ENCODE assay signal across 23 cellular contexts in genomic region chr15:80895965-80896364, GRCh38.
DNase-seq lines count a peak whose midpoint lies in the region; ATAC-seq and TF ChIP-seq lines count a peak whose summit lies in the region.
"Had no signal": no experiment of that assay in that cellular context is flagged by ENCODE, and none has a peak within 500 bp of the region (broad histone marks: within the 10 kb centered on the region; RNA-seq: fewer than 3 reads in every experiment).

No MANE protein-coding gene starts in this region.

- H3K4me3 ChIP-seq in HEK293 (ENCODE audit: low read depth, low read length) = no peak overlapping the region
- H3K4me3 ChIP-seq: BLaER1, GM12878 had no signal

- TF ChIP-seq CTCF in HEK293 (tag by site-specific recombination; IDR thresholded peaks at IDR 0.05) (no peak), WTC11 (IDR thresholded peaks at IDR 0.05) (no peak), osteocyte (IDR thresholded peaks at IDR 0.05) (no peak)

- H3K36me3 ChIP-seq in HEK293 (ENCODE audit: control insufficient read depth in 2 of 2, insufficient read depth in 1 of 2, low read length in 2 of 2) = no peaks in the 10 kb centered on the region
- H3K36me3 ChIP-seq: BE2C, BLaER1 had no signal

- H3K4me1 Mint-ChIP-seq in WTC11 (no peaks in the 10 kb centered on the region), osteocyte (ENCODE audit: unreplicated experiment) (peaks cover 49% of the 10 kb centered on the region)
- H3K4me1 Mint-ChIP-seq: CD4-positive, alpha-beta memory T cell; CD4-positive, CD25-positive, alpha-beta regulatory T cell; CD8-positive, alpha-beta memory T cell had no signal

- ATAC-seq in WTC11 (no peak), GM21723 (IDR thresholded peaks at IDR 0.05; ENCODE audit: unreplicated experiment) (no peak)
- ATAC-seq: GM12878 had no signal

- H3K9me3 Mint-ChIP-seq in WTC11 = peaks cover 18% of the 10 kb centered on the region
- no peaks in the 10 kb centered on the region for H3K9me3 Mint-ChIP-seq in osteocyte (ENCODE audit: unreplicated experiment)

- H3K36me3 Mint-ChIP-seq in WTC11 = peaks cover 17% of the 10 kb centered on the region
- peaks cover 78% of the 10 kb centered on the region for H3K36me3 Mint-ChIP-seq in osteocyte (ENCODE audit: unreplicated experiment)
- H3K36me3 Mint-ChIP-seq: CD14-positive monocyte had no signal

- POLR2A ChIA-PET in HEK293 (lab: Yijun Ruan, JAX) = no interaction called here
- POLR2A ChIA-PET in WTC11 (lab: Charles Lee) = no interaction called here

- DNase-seq in WTC11 (ENCODE audit: low spot score) (no peak), osteocyte (ENCODE audit: extremely low spot score, unreplicated experiment) (no peak), NCI-H1694 treated with DMSO at 0.1 percent for 48 hours (lab: John Stamatoyannopoulos, UW) (no peak)
- DNase-seq: 8988T; ACHN; BE2C; C1 segment of cervical spinal cord; CD4-positive, alpha-beta memory T cell; CD4-positive, CD25-positive, alpha-beta regulatory T cell; CD8-positive, alpha-beta memory T cell; COR-L47; DMS 273 treated with DMSO at 0.1 percent for 48 hours; DMS153; DMS53; DMS79; DND-41; EL; GDM1 had no signal

- H3K27ac ChIP-seq in HEK293 (ENCODE audit: extremely low read depth, low read depth, low read length) = no peak overlapping the region
- H3K27ac ChIP-seq: BLaER1 had no signal

- no peaks in the 10 kb centered on the region for H3K9me3 ChIP-seq in HEK293 (ENCODE audit: control insufficient read depth, insufficient read depth, low read depth, low read length)
- H3K9me3 ChIP-seq: BE2C had no signal

- CTCF ChIA-PET in HEK293 (lab: Yijun Ruan, JAX) = no interaction called here
- CTCF ChIA-PET in WTC11 (lab: Charles Lee) = no interaction called here

- no peak overlapping the region for H3K4me3 Mint-ChIP-seq in WTC11
- no peak overlapping the region for H3K4me3 Mint-ChIP-seq in osteocyte (ENCODE audit: unreplicated experiment)
- H3K4me3 Mint-ChIP-seq: CD14-positive monocyte; CD4-positive, alpha-beta memory T cell; CD4-positive, CD25-positive, alpha-beta regulatory T cell; CD8-positive, alpha-beta memory T cell had no signal

- H3K27ac Mint-ChIP-seq in WTC11 (no peak overlapping the region), osteocyte (ENCODE audit: unreplicated experiment) (peak overlapping the region; percentile 64)
- H3K27ac Mint-ChIP-seq: CD14-positive monocyte; CD4-positive, alpha-beta memory T cell; CD4-positive, CD25-positive, alpha-beta regulatory T cell; CD8-positive, alpha-beta memory T cell had no signal

- no peaks in the 10 kb centered on the region for H3K4me1 ChIP-seq in HEK293 (ENCODE audit: control insufficient read depth, insufficient read depth, low read length)
- H3K4me1 ChIP-seq: BE2C, BLaER1 had no signal

- no peaks in the 10 kb centered on the region for H3K27me3 Mint-ChIP-seq in WTC11 (ENCODE audit: low read depth)
- no peaks in the 10 kb centered on the region for H3K27me3 Mint-ChIP-seq in osteocyte (ENCODE audit: unreplicated experiment)
- H3K27me3 Mint-ChIP-seq: CD4-positive, alpha-beta memory T cell; CD4-positive, CD25-positive, alpha-beta regulatory T cell; CD8-positive, alpha-beta memory T cell had no signal

TF ChIP-seq in HEK293, 187 proteins besides CTCF, POLR2A, EP300 and RAD21:
- TF ChIP-seq ZNF433 (tag by site-specific recombination; IDR thresholded peaks at IDR 0.05; ENCODE audit: low read depth) (no peak), ZBTB49 (tag by site-specific recombination; IDR thresholded peaks at IDR 0.05; ENCODE audit: low read depth) (no peak), RBAK (tag by site-specific recombination; IDR thresholded peaks at IDR 0.05) (0 out of 2 replicates have a peak, but pooled peaks have one; percentile 71), ZBTB7A (tag by site-specific recombination; IDR thresholded peaks at IDR 0.05; ENCODE audit: low read depth) (no peak), ZNF157 (tag by site-specific recombination; IDR thresholded peaks at IDR 0.05) (no peak), KLF10 (tag by site-specific recombination; IDR thresholded peaks at IDR 0.05) (no peak), ZNF311 (tag by site-specific recombination; IDR thresholded peaks at IDR 0.05; ENCODE audit: borderline replicate concordance) (no peak), ZNF776 (tag by site-specific recombination; IDR thresholded peaks at IDR 0.05; ENCODE audit: borderline replicate concordance) (no peak)

TF ChIP-seq in WTC11, 78 proteins besides CTCF, POLR2A, EP300 and RAD21:
- TF ChIP-seq MLX (CRISPR knock-in tag; IDR thresholded peaks at IDR 0.05) (no peak), GTF2I (CRISPR knock-in tag; conservative IDR thresholded peaks at IDR 0.05) (0 out of 2 replicates have a peak, but pooled peaks have one; percentile 35), ZNF416 (CRISPR knock-in tag; IDR thresholded peaks at IDR 0.05) (no peak), FOXP4 (CRISPR knock-in tag; IDR thresholded peaks at IDR 0.05) (no peak), JUN (CRISPR knock-in tag; IDR thresholded peaks at IDR 0.05) (no peak)
TF ChIP-seq in WTC11: peak in this region for 1.
